In the genomic region with DNA sequence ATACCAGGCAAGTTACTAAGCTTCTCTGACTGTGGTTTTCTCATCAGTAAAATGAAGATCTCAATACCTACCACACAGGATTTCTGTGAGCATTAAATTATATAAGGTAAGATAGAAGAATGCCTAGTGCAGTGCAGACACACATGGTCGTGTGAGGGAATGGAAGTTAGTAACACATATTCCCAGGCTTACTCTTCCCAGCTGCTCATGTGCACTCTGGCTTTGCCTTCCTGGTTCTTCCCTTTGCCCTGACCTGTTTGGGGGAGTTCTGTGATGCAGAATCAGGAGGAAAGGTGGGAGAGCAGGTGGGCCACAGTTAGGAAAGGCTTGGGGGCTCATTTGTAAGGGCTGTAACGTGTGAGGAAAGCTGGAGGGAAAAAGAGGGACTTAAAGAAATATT, we compare ENCODE assay signal across 16 cellular contexts. TPM values are rescaled to one million over a fixed set of nuclear protein-coding genes. Genes with fewer than 3 reads are reported as not detected.
A peak's percentile ranks its signal among the peaks of the same experiment; 100 is the strongest.
DNase-seq lines count a peak whose midpoint lies in the region; ATAC-seq and TF ChIP-seq lines count a peak whose summit lies in the region.
"Had no signal": no experiment of that assay in that cellular context is flagged by ENCODE, and none has a peak within 500 bp of the region (broad histone marks: within the 10 kb centered on the region; RNA-seq: fewer than 3 reads in every experiment).

No MANE protein-coding gene starts in this region.

- H3K4me1 ChIP-seq in ACC112 (ENCODE audit: control insufficient read depth, insufficient read depth, low read length, unreplicated experiment), result peaks cover 38% of the 10 kb centered on the region
- peaks cover 77% of the 10 kb centered on the region for H3K4me1 ChIP-seq in CD4-positive, alpha-beta memory T cell (ENCODE audit: insufficient read depth, low read length)

- H3K79me2 ChIP-seq in ACC112 (ENCODE audit: control insufficient read depth, insufficient read depth, low read length, unreplicated experiment), result peaks cover 22% of the 10 kb centered on the region

- CTCF ChIA-PET in CD4-positive, alpha-beta memory T cell (lab: Charles Lee; ENCODE audit: partially characterized antibody), result interaction anchor here (0.6 to 4.4 kb wide), 9 partner anchors 9 to 186 kb away, joined by 3 to 15 read pairs (median 4); no protein-coding TSS in a partner anchor

- peaks cover 65 to 86% (median 76%) of the 10 kb centered on the region in 4 donors for H3K4me1 Mint-ChIP-seq in CD4-positive, alpha-beta memory T cell
- H3K4me1 Mint-ChIP-seq in nephron progenitor cell, result peaks cover 50% of the 10 kb centered on the region

- H3K4me3 Mint-ChIP-seq in CD4-positive, alpha-beta memory T cell, result peak overlapping the region in 3 of 8 donors; percentile 26 to 75 (median 52)
- H3K4me3 Mint-ChIP-seq in nephron progenitor cell, result no peak overlapping the region
- H3K4me3 Mint-ChIP-seq: B cell had no signal

- no peak for DNase-seq in CD4-positive, alpha-beta memory T cell
- no peak for DNase-seq in activated naive CD4-positive, alpha-beta T cell treated with anti-CD3 and anti-CD28 coated beads, Interleukin-2, amount 50 U/mL, for 72 hours (ENCODE audit: low spot score in 2 of 2)
- DNase-seq in nephron progenitor cell (no peak), omental fat pad (ENCODE audit: low spot score) (no peak), NCI-H526 treated with DMSO at 0.1 percent for 48 hours (lab: John Stamatoyannopoulos, UW) (no peak), NCI-H1105 treated with DMSO at 0.1 percent for 48 hours (lab: John Stamatoyannopoulos, UW) (no peak)
- DNase-seq: central memory CD4-positive, alpha-beta T cell; effector CD8-positive, alpha-beta T cell; MV-4-11; NCI-H526; occipital lobe; SHP77 treated with DMSO at 0.1 percent for 48 hours; stomach had no signal

- H3K4me3 ChIP-seq in ACC112 (ENCODE audit: low read depth, low read length), result no peak overlapping the region
- H3K4me3 ChIP-seq in CD4-positive, alpha-beta memory T cell (ENCODE audit: low read length in 2 of 2), result no peak overlapping the region
- H3K4me3 ChIP-seq: K562, stomach had no signal

- POLR2A ChIA-PET in CD4-positive, alpha-beta memory T cell (lab: Charles Lee; ENCODE audit: partially characterized antibody), result interaction anchor here (0.6 to 5.9 kb wide), 19 partner anchors 10 to 167 kb away, joined by 3 to 47 read pairs (median 6); partner anchors contain the start of gene FYN

- H3K9me3 Mint-ChIP-seq in CD4-positive, alpha-beta memory T cell, result no peaks in the 10 kb centered on the region
- no peaks in the 10 kb centered on the region for H3K9me3 Mint-ChIP-seq in activated naive CD4-positive, alpha-beta T cell treated with anti-CD3 and anti-CD28 coated beads, Interleukin-2, amount 50 U/mL, for 72 hours
- peaks cover 12% of the 10 kb centered on the region for H3K9me3 Mint-ChIP-seq in nephron progenitor cell

- intact Hi-C loops in CD4-positive, alpha-beta memory T cell (cut with micrococcal nuclease), result loop anchor here (1.0 to 2.0 kb wide), 2 partner anchors 8 to 15 kb away; no protein-coding TSS in a partner anchor

- H3K36me3 ChIP-seq in ACC112 (ENCODE audit: insufficient read depth, low read length), result peaks cover 6% of the 10 kb centered on the region; the same call in 1 of the 2 replicates
- H3K36me3 ChIP-seq in CD4-positive, alpha-beta memory T cell (ENCODE audit: insufficient read depth, low read length), result no peaks in the 10 kb centered on the region
- H3K36me3 ChIP-seq: stomach had no signal

- H3K9me3 ChIP-seq in CD4-positive, alpha-beta memory T cell (ENCODE audit: control insufficient read depth in 1 of 2, low read length in 2 of 2), result no peaks in the 10 kb centered on the region
- H3K9me3 ChIP-seq: stomach had no signal

- no peak overlapping the region for H2AFZ ChIP-seq in ACC112 (ENCODE audit: low read length, unreplicated experiment)

- TF ChIP-seq CTCF in nephron progenitor cell (IDR thresholded peaks at IDR 0.05) (no peak), omental fat pad (IDR thresholded peaks at IDR 0.05) (no peak)

- peaks cover 14 to 20% of the 10 kb centered on the region in 2 donors for H3K36me3 Mint-ChIP-seq in CD4-positive, alpha-beta memory T cell
- peaks cover 5 to 35% of the 10 kb centered on the region in 2 donors for H3K36me3 Mint-ChIP-seq in activated naive CD4-positive, alpha-beta T cell treated with anti-CD3 and anti-CD28 coated beads, Interleukin-2, amount 50 U/mL, for 72 hours
- peaks cover 28% of the 10 kb centered on the region for H3K36me3 Mint-ChIP-seq in nephron progenitor cell (ENCODE audit: low read depth)

- H3K27me3 Mint-ChIP-seq in CD4-positive, alpha-beta memory T cell, result no peaks in the 10 kb centered on the region
- no peaks in the 10 kb centered on the region for H3K27me3 Mint-ChIP-seq in nephron progenitor cell (ENCODE audit: low read depth, poor library complexity)
- H3K27me3 Mint-ChIP-seq: B cell had no signal

- H3K27ac ChIP-seq in ACC112 (ENCODE audit: low read depth, low read length), result peak overlapping the region; percentile 93
- H3K27ac ChIP-seq in CD4-positive, alpha-beta memory T cell (ENCODE audit: low read depth, low read length), result peak overlapping the region; percentile 21
- H3K27ac ChIP-seq: stomach had no signal

- H3K27ac Mint-ChIP-seq in CD4-positive, alpha-beta memory T cell, result peak overlapping the region; percentile 67 to 94 (median 83)
- peak overlapping the region; percentile 84 to 89 for H3K27ac Mint-ChIP-seq in activated naive CD4-positive, alpha-beta T cell treated with anti-CD3 and anti-CD28 coated beads, Interleukin-2, amount 50 U/mL, for 72 hours
- H3K27ac Mint-ChIP-seq in nephron progenitor cell, result peak overlapping the region; percentile 49
- H3K27ac Mint-ChIP-seq: B cell had no signal

- H3K27me3 ChIP-seq in ACC112 (ENCODE audit: insufficient read depth, low read length), result no peaks in the 10 kb centered on the region
- H3K27me3 ChIP-seq in CD4-positive, alpha-beta memory T cell (ENCODE audit: insufficient read depth, low read length), result no peaks in the 10 kb centered on the region
- H3K27me3 ChIP-seq: stomach had no signal

- peak in 1 of 2 donors; percentile 20 for ATAC-seq in activated naive CD4-positive, alpha-beta T cell treated with anti-CD3 and anti-CD28 coated beads, Interleukin-2, amount 50 U/mL, for 72 hours
- ATAC-seq in omental fat pad (ENCODE audit: low FRiP score), result no peak
- ATAC-seq: K562 had no signal

RNA-seq across cellular contexts. Expression of gene FYN, which starts 47.8 kb away (rescaled TPM):
- 100 to 1,000 TPM; 664 to 713 TPM for total RNA-seq in CD4-positive, alpha-beta memory T cell
- 100 to 1,000 TPM; 338 to 463 TPM for polyA plus RNA-seq in CD4-positive, alpha-beta memory T cell
- total RNA-seq in activated naive CD4-positive, alpha-beta T cell treated with anti-CD3 and anti-CD28 coated beads, Interleukin-2, amount 50 U/mL, for 72 hours, result 100 to 1,000 TPM; 287 to 304 TPM
- total RNA-seq in omental fat pad, result 100 to 1,000 TPM; 108 to 281 (median 186) TPM
